33 cellular contexts compared by ENCODE assay signal in genomic region chr7:41724996-41725395, GRCh38. TPM values are rescaled to one million over a fixed set of nuclear protein-coding genes. Genes with fewer than 3 reads are reported as not detected.
"Had no signal": no experiment of that assay in that cellular context is flagged by ENCODE, and none has a peak within 500 bp of the region (broad histone marks: within the 10 kb centered on the region; RNA-seq: fewer than 3 reads in every experiment).

No MANE protein-coding gene starts in this region.

- DNase-seq: Karpas-422, MG63, NCI-H1048, NCI-H1092 treated with DMSO at 0.1 percent for 48 hours, NCI-H1105 treated with DMSO at 0.1 percent for 48 hours, NCI-H1417, NCI-H1436, NCI-H146, NCI-H1694, NCI-H187, NCI-H1930, NCI-H2029 treated with DMSO at 0.1 percent for 48 hours, NCI-H2081 treated with DMSO at 0.1 percent for 48 hours, NCI-H2107, NCI-H2171, NCI-H226, NCI-H446 treated with DMSO at 0.1 percent for 48 hours, NCI-H510A, NCI-H524, NCI-H526, NCI-H69, NCI-H748 treated with DMSO at 0.1 percent for 48 hours, NCI-H82, Right ventricle myocardium superior, RPMI8226, SHP77 treated with DMSO at 0.1 percent for 48 hours, SK-N-SH, SW 1271 had no signal

- FAIRE-seq: RCC 7860 had no signal

- H3K4me3 ChIP-seq: MG63, PC-9, SJSA1 had no signal

- H3K9ac ChIP-seq: KMS-11, SK-N-SH had no signal

- H2AFZ ChIP-seq: PC-9 had no signal

- H3K27ac ChIP-seq: KMS-11, PC-9, SJSA1 had no signal

- H3K9me3 ChIP-seq: SJSA1, SK-N-SH had no signal

- H3K4me2 ChIP-seq: KMS-11, PC-9, SK-N-SH had no signal

- H3K36me3 ChIP-seq: MG63, SJSA1 had no signal

- H3K27me3 ChIP-seq: MG63, SJSA1 had no signal

RNA-seq across cellular contexts. Expression of gene INHBA, which starts 22.1 kb away (rescaled TPM):
- total RNA-seq: OCI-LY7 had no signal
